ENCODE assay signal across 20 cellular contexts in genomic region chr3:69710153-69710977, GRCh38. TPM values are rescaled to one million over a fixed set of nuclear protein-coding genes. Genes with fewer than 3 reads are reported as not detected.
A peak's percentile ranks its signal among the peaks of the same experiment; 100 is the strongest.
DNase-seq lines count a peak whose midpoint lies in the region; ATAC-seq, FAIRE-seq and TF ChIP-seq lines count a peak whose summit lies in the region.
"Had no signal": no experiment of that assay in that cellular context is flagged by ENCODE, and none has a peak within 500 bp of the region (broad histone marks: within the 10 kb centered on the region; RNA-seq: fewer than 3 reads in every experiment).

No MANE protein-coding gene starts in this region.

- no peaks in the 10 kb centered on the region for H3K79me2 ChIP-seq in GM23248 (ENCODE audit: insufficient read depth)
- H3K79me2 ChIP-seq in astrocyte (ENCODE audit: insufficient read depth, low read length): no peaks in the 10 kb centered on the region

- H2AFZ ChIP-seq in GM23248 (no peak overlapping the region), astrocyte (ENCODE audit: low read depth, low read length) (no peak overlapping the region)

- H3K9me3 ChIP-seq in GM23248 (ENCODE audit: low read depth) (no peaks in the 10 kb centered on the region), astrocyte (ENCODE audit: insufficient read depth, low read depth, low read length) (no peaks in the 10 kb centered on the region), gastroesophageal sphincter (no peaks in the 10 kb centered on the region)
- H3K9me3 ChIP-seq: BLaER1, esophagus muscularis mucosa had no signal

- H3K4me1 ChIP-seq in GM23248 (ENCODE audit: insufficient read depth) (no peaks in the 10 kb centered on the region), astrocyte (ENCODE audit: insufficient read depth, low read length) (no peaks in the 10 kb centered on the region), gastroesophageal sphincter (no peaks in the 10 kb centered on the region)
- H3K4me1 ChIP-seq: BLaER1 had no signal

- FAIRE-seq in astrocyte (lab: Jason Lieb, UNC): no peak
- FAIRE-seq: small intestine had no signal

- ATAC-seq in gastroesophageal sphincter: no peak
- ATAC-seq: activated CD8-positive, alpha-beta memory T cell treated with anti-CD3 and anti-CD28 coated beads, Interleukin-2, amount 10 ng/mL, durations not matched to agents 7 days and 5 days; Right ventricle myocardium inferior had no signal

- H3K4me3 ChIP-seq in GM23248 (no peak overlapping the region), astrocyte (ENCODE audit: insufficient read depth, low read depth, low read length) (no peak overlapping the region), gastroesophageal sphincter (no peak overlapping the region)
- H3K4me3 ChIP-seq: BLaER1, esophagus muscularis mucosa had no signal

- H3K4me2 ChIP-seq in GM23248 (ENCODE audit: unreplicated experiment) (no peak overlapping the region), astrocyte (ENCODE audit: low read length) (no peak overlapping the region)
- H3K4me2 ChIP-seq: BLaER1, KMS-11 had no signal

- no peaks in the 10 kb centered on the region for H3K27me3 Mint-ChIP-seq in astrocyte (ENCODE audit: low read depth, unreplicated experiment)
- H3K27me3 Mint-ChIP-seq: activated CD8-positive, alpha-beta memory T cell treated with anti-CD3 and anti-CD28 coated beads, Interleukin-2, amount 10 ng/mL, durations not matched to agents 7 days and 5 days had no signal

- H3K4me3 Mint-ChIP-seq in astrocyte (ENCODE audit: unreplicated experiment): no peak overlapping the region
- H3K4me3 Mint-ChIP-seq: activated CD8-positive, alpha-beta memory T cell treated with anti-CD3 and anti-CD28 coated beads, Interleukin-2, amount 10 ng/mL, durations not matched to agents 7 days and 5 days; T-helper 2 cell treated with Interferon-gamma antibody and Interleukin-4, amounts not matched to agents 5 μg/mL and 100 μg/mL, for 36 hours had no signal

- H4K20me1 ChIP-seq in GM23248 (ENCODE audit: insufficient read depth) (no peaks in the 10 kb centered on the region), astrocyte (ENCODE audit: insufficient read depth, low read length) (no peaks in the 10 kb centered on the region)
- H4K20me1 ChIP-seq: BLaER1 had no signal

- TF ChIP-seq EP300 in gastroesophageal sphincter (IDR thresholded peaks at IDR 0.05): no peak

- TF ChIP-seq CTCF in astrocyte (IDR thresholded peaks at IDR 0.05; ENCODE audit: insufficient read depth, low read depth, low read length) (no peak), gastroesophageal sphincter (IDR thresholded peaks at IDR 0.05) (no peak)

- H3K27ac Mint-ChIP-seq in astrocyte (ENCODE audit: unreplicated experiment): peak overlapping the region; percentile 22
- H3K27ac Mint-ChIP-seq: activated CD8-positive, alpha-beta memory T cell treated with anti-CD3 and anti-CD28 coated beads, Interleukin-2, amount 10 ng/mL, durations not matched to agents 7 days and 5 days; T-helper 2 cell treated with Interferon-gamma antibody and Interleukin-4, amounts not matched to agents 5 μg/mL and 100 μg/mL, for 36 hours had no signal

- H3K9me2 ChIP-seq in GM23248 (ENCODE audit: insufficient read depth): no peaks in the 10 kb centered on the region

- no peak overlapping the region for H3K27ac ChIP-seq in GM23248
- no peak overlapping the region for H3K27ac ChIP-seq in astrocyte (ENCODE audit: low read depth, low read length)
- no peak overlapping the region for H3K27ac ChIP-seq in gastroesophageal sphincter
- H3K27ac ChIP-seq: BLaER1, esophagus muscularis mucosa, KMS-11 had no signal

- TF ChIP-seq POLR2A in gastroesophageal sphincter (IDR thresholded peaks at IDR 0.05): no peak

- H3K4me1 Mint-ChIP-seq in astrocyte (ENCODE audit: low read depth, unreplicated experiment): peaks cover 5% of the 10 kb centered on the region
- H3K4me1 Mint-ChIP-seq: activated CD8-positive, alpha-beta memory T cell treated with anti-CD3 and anti-CD28 coated beads, Interleukin-2, amount 10 ng/mL, durations not matched to agents 7 days and 5 days had no signal

- no peaks in the 10 kb centered on the region for H3K36me3 ChIP-seq in GM23248 (ENCODE audit: low read depth)
- H3K36me3 ChIP-seq in astrocyte (ENCODE audit: insufficient read depth, low read length): no peaks in the 10 kb centered on the region
- H3K36me3 ChIP-seq in gastroesophageal sphincter: no peaks in the 10 kb centered on the region
- H3K36me3 ChIP-seq: BLaER1, esophagus muscularis mucosa had no signal

- H3K9me3 Mint-ChIP-seq in astrocyte (ENCODE audit: unreplicated experiment): peaks cover 2% of the 10 kb centered on the region
- H3K9me3 Mint-ChIP-seq: T-helper 2 cell treated with Interferon-gamma antibody and Interleukin-4, amounts not matched to agents 5 μg/mL and 100 μg/mL, for 36 hours had no signal

- WGBS in GM23248 (ENCODE audit: low coverage in 1 of 2, low lambda C conversion rate in 2 of 2, missing lambda C conversion rate in 2 of 2), 2 experiments: 26 to 29% methylated on average over 4 of the region's 4 CpGs
- 78 to 80% methylated on average over 4 of the region's 4 CpGs for WGBS in gastroesophageal sphincter (ENCODE audit: low coverage in 1 of 2), 2 donors

- H3K9ac ChIP-seq in GM23248 (no peak overlapping the region), astrocyte (ENCODE audit: low read length) (no peak overlapping the region)
- H3K9ac ChIP-seq: BLaER1, KMS-11 had no signal

- peak; percentile 32 for DNase-seq in AG08395 (ENCODE audit: low spot score)
- DNase-seq in GM23248: peak; percentile 70
- peak; percentile 76 for DNase-seq in astrocyte (ENCODE audit: low read depth)
- peak; percentile 77 for DNase-seq in hepatic stellate cell (ENCODE audit: low spot score)
- DNase-seq in cortex of kidney (lab: John Stamatoyannopoulos, UW): no peak
- no peak for DNase-seq in NCI-H524 (lab: John Stamatoyannopoulos, UW)
- DNase-seq in SW480 (ENCODE audit: low spot score): no peak
- DNase-seq: activated CD4-positive, alpha-beta T cell treated with anti-CD3 and anti-CD28 coated beads for 1 hour; activated CD8-positive, alpha-beta memory T cell treated with anti-CD3 and anti-CD28 coated beads, Interleukin-2, amount 10 ng/mL, durations not matched to agents 7 days and 5 days; activated gamma-delta T cell; aorta; DMS 273 treated with DMSO at 0.1 percent for 48 hours; NCI-H1417; small intestine had no signal

- no peaks in the 10 kb centered on the region for H3F3A ChIP-seq in GM23248 (ENCODE audit: insufficient read depth)

- no peaks in the 10 kb centered on the region for H3K36me3 Mint-ChIP-seq in astrocyte (ENCODE audit: low read depth, unreplicated experiment)
- H3K36me3 Mint-ChIP-seq: activated CD8-positive, alpha-beta memory T cell treated with anti-CD3 and anti-CD28 coated beads, Interleukin-2, amount 10 ng/mL, durations not matched to agents 7 days and 5 days had no signal

- in situ Hi-C loops in GM23248 (cut with MboI): no loop called here

- H3K27me3 ChIP-seq in GM23248 (replicated peaks; ENCODE audit: insufficient read depth) (peaks cover 22% of the 10 kb centered on the region), astrocyte (ENCODE audit: insufficient read depth, low read length) (no peaks in the 10 kb centered on the region), gastroesophageal sphincter (no peaks in the 10 kb centered on the region)
- H3K27me3 ChIP-seq: BLaER1, esophagus muscularis mucosa had no signal

RNA-seq across cellular contexts. Expression of gene MITF, which starts 28.9 kb away (rescaled TPM):
- total RNA-seq in GM23248 (2014; rRNA removed; shearing (Covaris generic)): 0.38 and 0.86 TPM in 2 replicates
- polyA plus RNA-seq in GM23248 (2016; fragmentation: Nextera tagmentation; extraction: Ambion mirVana): 2.0 and 2.1 TPM in 2 replicates
- 6.0 and 6.2 TPM in 2 replicates for total RNA-seq in astrocyte
- 10 to 100 TPM; 44.8 to 86.8 (median 77.9) TPM for total RNA-seq in gastroesophageal sphincter
- total RNA-seq: activated CD8-positive, alpha-beta memory T cell treated with anti-CD3 and anti-CD28 coated beads, Interleukin-2, amount 10 ng/mL, durations not matched to agents 7 days and 5 days had no signal

Comparison
In these comparisons a context has a peak if more than half of its experiments do, and no peak if none do; other contexts are left out.
1. DNase-seq: peak in AG08395 (single experiment), GM23248 (single experiment), astrocyte (single experiment) and hepatic stellate cell (single experiment); none in cortex of kidney (single experiment), NCI-H524 (0 of 2) and SW480 (single experiment).